Comparison of ENCODE assay signal across 1 cellular context in the genomic region with DNA sequence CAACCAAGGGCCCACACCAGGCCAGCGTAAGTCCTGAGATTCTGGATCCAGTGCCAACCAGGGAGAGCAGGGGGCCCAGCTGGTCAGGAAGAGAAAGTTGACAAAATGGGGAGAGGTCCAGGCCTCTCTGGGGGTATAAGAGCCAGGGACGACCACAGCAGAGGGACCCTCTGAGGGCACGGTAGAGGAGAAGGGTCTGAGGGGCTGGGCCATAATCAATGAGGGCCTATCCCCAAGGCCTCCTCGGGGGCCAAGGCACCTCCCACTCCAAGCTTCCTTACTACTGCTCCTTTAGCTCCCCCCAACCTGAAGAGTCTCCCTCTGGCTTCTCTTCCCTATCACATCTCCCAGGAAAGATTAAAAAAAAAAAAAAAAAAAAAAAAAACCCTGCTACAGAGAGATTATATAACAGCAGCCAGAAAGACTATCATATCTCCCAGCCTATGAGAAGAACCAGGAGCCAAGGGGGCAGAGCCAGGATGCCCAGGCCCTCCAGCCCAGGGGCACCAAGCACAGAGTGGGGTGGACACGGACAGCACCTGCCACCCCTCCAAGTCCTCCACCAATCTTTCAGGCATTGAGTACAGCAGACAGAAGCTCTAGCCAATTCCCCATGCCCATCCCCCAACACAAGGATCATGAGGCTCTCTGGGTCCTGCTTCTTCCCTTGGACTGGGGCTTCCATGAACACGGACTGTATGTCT.
TF ChIP-seq lines count a peak whose summit lies in the region.

No MANE protein-coding gene starts in this region.

TF ChIP-seq in IMR-90, 13 proteins besides CTCF, POLR2A, EP300 and RAD21 (continued from another document):
- TF ChIP-seq NFE2L2 (IDR thresholded peaks at IDR 0.05; ENCODE audit: low read depth, low read length) (no peak), FOS (IDR thresholded peaks at IDR 0.05; ENCODE audit: low read depth, low read length) (no peak)
- TF ChIP-seq, protein P1, sequence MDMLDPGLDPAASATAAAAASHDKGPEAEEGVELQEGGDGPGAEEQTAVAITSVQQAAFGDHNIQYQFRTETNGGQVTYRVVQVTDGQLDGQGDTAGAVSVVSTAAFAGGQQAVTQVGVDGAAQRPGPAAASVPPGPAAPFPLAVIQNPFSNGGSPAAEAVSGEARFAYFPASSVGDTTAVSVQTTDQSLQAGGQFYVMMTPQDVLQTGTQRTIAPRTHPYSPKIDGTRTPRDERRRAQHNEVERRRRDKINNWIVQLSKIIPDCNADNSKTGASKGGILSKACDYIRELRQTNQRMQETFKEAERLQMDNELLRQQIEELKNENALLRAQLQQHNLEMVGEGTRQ (IDR thresholded peaks at IDR 0.05; ENCODE audit: low read depth, low read length): no peak
